Comparison of ENCODE assay signal across 20 cellular contexts in the genomic region with DNA sequence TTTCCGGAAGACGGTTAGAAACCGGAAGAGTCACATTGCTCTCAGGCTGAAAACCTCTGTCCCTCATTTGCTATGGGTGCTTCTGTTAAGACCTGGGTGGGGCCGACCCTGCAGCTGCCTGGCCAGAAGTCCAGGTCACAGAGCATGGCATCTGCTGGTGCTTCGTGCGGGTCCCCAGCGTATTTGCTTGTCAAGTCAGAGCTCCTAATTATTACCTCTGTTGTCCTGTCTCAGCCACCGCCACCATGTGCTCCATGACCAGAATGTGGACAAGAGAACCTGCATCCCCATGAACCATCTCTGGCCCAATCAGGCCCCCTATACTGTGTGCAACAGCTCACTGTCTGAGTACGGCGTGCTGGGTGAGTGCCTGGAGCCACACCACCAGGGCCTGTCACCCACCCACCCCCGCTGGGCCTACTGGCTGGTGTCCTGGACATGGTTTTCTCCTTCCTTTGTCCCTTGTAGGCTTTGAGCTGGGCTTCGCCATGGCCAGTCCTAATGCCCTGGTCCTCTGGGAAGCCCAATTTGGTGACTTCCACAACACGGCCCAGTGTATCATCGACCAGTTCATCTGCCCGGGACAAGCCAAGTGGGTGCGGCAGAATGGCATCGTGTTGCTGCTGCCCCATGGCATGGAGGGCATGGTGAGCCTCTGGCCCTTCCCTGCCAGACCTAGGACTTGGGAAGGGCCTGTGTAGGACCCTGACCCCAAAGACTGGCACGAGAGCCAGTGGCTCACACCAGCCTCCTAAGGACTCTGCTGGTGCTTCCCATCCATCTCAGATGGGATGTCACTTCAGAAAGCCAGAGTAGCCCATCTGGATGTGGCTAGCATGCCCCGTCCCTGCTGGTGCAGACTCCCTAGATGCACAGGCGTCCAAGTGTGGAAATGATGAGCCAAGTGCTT.
"Had no signal": no experiment of that assay in that cellular context is flagged by ENCODE, and none has a peak within 500 bp of the region (broad histone marks: within the 10 kb centered on the region; RNA-seq: fewer than 3 reads in every experiment).

No MANE protein-coding gene starts in this region.

- FAIRE-seq: kidney had no signal

- H3K79me2 ChIP-seq: hepatocyte had no signal

- H3K4me3 ChIP-seq: dorsolateral prefrontal cortex, esophagus muscularis mucosa, gastroesophageal sphincter, hepatocyte, sigmoid colon, skin epidermis, thyroid gland, upper lobe of left lung, vagina had no signal

- H3K4me1 ChIP-seq: esophagus muscularis mucosa, gastroesophageal sphincter, sigmoid colon, upper lobe of left lung, vagina had no signal

- H2AFZ ChIP-seq: hepatocyte had no signal

- H3K4me2 ChIP-seq: hepatocyte had no signal

- H3K27ac ChIP-seq: epithelial cell of prostate, esophagus muscularis mucosa, gastroesophageal sphincter, hepatocyte, neutrophil, sigmoid colon, thyroid gland, upper lobe of left lung, vagina had no signal

- DNase-seq: cortex of kidney; effector CD8-positive, alpha-beta T cell; kidney; left cardiac atrium; mesendoderm; naive thymus-derived CD4-positive, alpha-beta T cell; nephron progenitor cell; sigmoid colon; stimulated activated CD4-positive, alpha-beta T cell treated with anti-CD3 and anti-CD28 coated beads, Interleukin-12 subunit alpha, Interleukin-12 subunit beta, amount 100 ng/mL, for 4 hours; stimulated activated naive CD4-positive, alpha-beta T cell treated with Interleukin-2 at 50 U/mL for 16 hours; thyroid gland had no signal

- ATAC-seq: gastroesophageal sphincter; left cardiac atrium; naive thymus-derived CD4-positive, alpha-beta T cell had no signal

- H3K27me3 ChIP-seq: dorsolateral prefrontal cortex, esophagus muscularis mucosa, gastroesophageal sphincter, hepatocyte, neutrophil, sigmoid colon, thyroid gland, upper lobe of left lung, vagina had no signal

- H3K9me3 ChIP-seq: esophagus muscularis mucosa, gastroesophageal sphincter, sigmoid colon, thyroid gland, upper lobe of left lung, vagina had no signal
